8 cellular contexts compared by ENCODE assay signal in the genomic region with DNA sequence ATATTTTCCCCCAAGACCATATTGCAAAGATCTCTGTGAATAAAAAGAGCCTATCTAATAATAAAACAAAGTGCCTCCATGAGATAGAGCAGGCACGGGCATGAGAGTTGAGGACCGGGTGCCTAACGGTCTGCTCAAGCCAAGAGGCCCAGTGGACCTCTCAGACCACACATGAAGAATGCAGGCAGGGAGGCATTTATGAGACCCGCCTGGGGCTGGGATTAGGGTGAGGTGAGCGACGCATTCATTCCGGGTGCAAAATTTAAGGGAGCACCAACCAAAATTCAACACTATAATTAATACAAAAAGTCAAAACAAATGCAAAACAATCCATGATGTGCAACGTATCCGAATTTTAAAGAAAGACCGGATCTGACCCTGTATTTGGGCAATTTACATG.
"Had no signal": no experiment of that assay in that cellular context is flagged by ENCODE, and none has a peak within 500 bp of the region (broad histone marks: within the 10 kb centered on the region; RNA-seq: fewer than 3 reads in every experiment).

No MANE protein-coding gene starts in this region.

- H3K27ac ChIP-seq: HL-60, KMS-11 had no signal

- H3K4me1 Mint-ChIP-seq: IgD-negative memory B cell had no signal

- DNase-seq: IMR-90, KBM-7, KG1 had no signal

- H3K27ac Mint-ChIP-seq: IgD-negative memory B cell had no signal

- H3K4me2 ChIP-seq: KMS-11 had no signal

- H3K4me3 Mint-ChIP-seq: IgD-negative memory B cell had no signal

- ATAC-seq: HepG2, K562 had no signal

- H3K4me3 ChIP-seq: K562 had no signal
